ENCODE assay signal across 1 cellular context in genomic region chr1:43451157-43451591, GRCh38.
TF ChIP-seq lines count a peak whose summit lies in the region.

No MANE protein-coding gene starts in this region.

TF ChIP-seq in IMR-90, 13 proteins besides CTCF, POLR2A, EP300 and RAD21 (continued from another document):
- TF ChIP-seq MAZ (IDR thresholded peaks at IDR 0.05; ENCODE audit: borderline replicate concordance, low read depth, low read length), result no peak
- TF ChIP-seq BHLHE40 (IDR thresholded peaks at IDR 0.05; ENCODE audit: low read depth, low read length), result no peak
- TF ChIP-seq CHD1 (IDR thresholded peaks at IDR 0.05; ENCODE audit: low read depth, low read length), result no peak
- TF ChIP-seq USF2 (IDR thresholded peaks at IDR 0.05; ENCODE audit: low read depth, low read length), result no peak
- no peak for TF ChIP-seq NFE2L2 (IDR thresholded peaks at IDR 0.05; ENCODE audit: low read depth, low read length)
- no peak for TF ChIP-seq CEBPB (IDR thresholded peaks at IDR 0.05; ENCODE audit: low read depth, low read length)
- no peak for TF ChIP-seq MAFK (IDR thresholded peaks at IDR 0.05; ENCODE audit: low read depth, low read length)
